In the genomic region with DNA sequence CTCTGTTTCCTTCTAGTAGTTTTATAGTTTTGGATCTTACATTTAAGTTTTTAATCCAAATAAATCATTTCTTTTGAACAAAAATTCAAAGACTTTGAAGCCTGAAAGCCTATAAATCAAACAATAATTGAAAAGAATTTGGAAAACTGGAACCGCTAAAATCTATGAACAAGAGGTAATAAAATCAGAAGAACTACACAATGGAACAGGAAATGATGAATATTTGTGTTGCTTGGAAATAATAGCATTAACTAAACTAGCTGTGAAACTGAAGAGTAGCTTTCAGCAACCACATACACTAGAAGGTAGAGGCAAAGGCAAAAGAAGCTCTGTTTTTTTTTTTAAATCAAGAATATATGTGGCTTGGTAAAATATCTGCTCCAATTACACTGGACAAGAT, we compare ENCODE assay signal across 25 cellular contexts.
"Had no signal": no experiment of that assay in that cellular context is flagged by ENCODE, and none has a peak within 500 bp of the region (broad histone marks: within the 10 kb centered on the region; RNA-seq: fewer than 3 reads in every experiment).

No MANE protein-coding gene starts in this region.

- H3K9me3 ChIP-seq: gastrocnemius medialis, mucosa of descending colon, neutrophil, right lobe of liver, thoracic aorta, tibial nerve, upper lobe of left lung had no signal

- H3K79me2 ChIP-seq: parathyroid adenoma had no signal

- H3K27ac ChIP-seq: gastrocnemius medialis, neutrophil, parathyroid adenoma, right lobe of liver, thoracic aorta, tibial nerve, upper lobe of left lung had no signal

- H3K27me3 ChIP-seq: gastrocnemius medialis, neutrophil, right lobe of liver, tibial nerve, upper lobe of left lung had no signal

- H3K27ac Mint-ChIP-seq: mesothelial cell of epicardium; natural killer cell treated with Interleukin-12 subunit alpha and Interleukin-12 subunit beta and Interleukin-15 and Interleukin-18, amount 100 ng/mL, for 72 hours; progenitor cell of endocrine pancreas; stimulated activated naive B cell treated with anti-CD40 and anti-IgM and Interleukin-4, amounts not matched to agents 10 μg/mL and 1 μg/mL and 100 μg/mL, for 72 hours; stimulated activated naive CD8-positive, alpha-beta T cell treated with anti-CD3 and anti-CD28 coated beads, Interleukin-15, Interleukin-2, amounts not matched to agents 100 ng/mL and 50 ng/mL, for 24 hours had no signal

- H2AFZ ChIP-seq: parathyroid adenoma had no signal

- DNase-seq: effector memory CD4-positive, alpha-beta T cell; foreskin fibroblast; gastrocnemius medialis; head of caudate nucleus; kidney; mesenchymal stem cell; mucosa of descending colon; naive B cell; right lobe of liver; small intestine; stimulated activated CD4-positive, alpha-beta T cell treated with anti-CD3 and anti-CD28 coated beads, Interleukin-15, amount 100 ng/mL, for 24 hours; stimulated activated CD4-positive, alpha-beta T cell treated with anti-CD3 and anti-CD28 coated beads, Interleukin-2, amount 100 ng/mL, for 48 hours; stimulated activated naive B cell treated with anti-CD40 and anti-IgM and Interleukin-4, amounts not matched to agents 10 μg/mL and 1 μg/mL and 100 μg/mL, for 72 hours; upper lobe of left lung had no signal

- H3K4me3 ChIP-seq: gastrocnemius medialis, lung, mucosa of descending colon, right lobe of liver, thoracic aorta, tibial nerve, upper lobe of left lung had no signal

- ATAC-seq: gastrocnemius medialis; left lobe of liver; mucosa of descending colon; natural killer cell treated with Interleukin-12 subunit alpha and Interleukin-12 subunit beta and Interleukin-15 and Interleukin-18, amount 100 ng/mL, for 72 hours; right lobe of liver; stimulated activated naive B cell treated with anti-CD40 and anti-IgM and Interleukin-4, amounts not matched to agents 10 μg/mL and 1 μg/mL and 100 μg/mL, for 72 hours had no signal

- H3K9me3 Mint-ChIP-seq: mesothelial cell of epicardium; natural killer cell treated with Interleukin-12 subunit alpha and Interleukin-12 subunit beta and Interleukin-15 and Interleukin-18, amount 100 ng/mL, for 72 hours; neural crest cell; stimulated activated naive B cell treated with anti-CD40 and anti-IgM and Interleukin-4, amounts not matched to agents 10 μg/mL and 1 μg/mL and 100 μg/mL, for 72 hours; stimulated activated naive CD8-positive, alpha-beta T cell treated with anti-CD3 and anti-CD28 coated beads, Interleukin-15, Interleukin-2, amounts not matched to agents 100 ng/mL and 50 ng/mL, for 24 hours had no signal

- H3K4me1 ChIP-seq: gastrocnemius medialis, parathyroid adenoma, right lobe of liver, tibial nerve had no signal

- H3K36me3 Mint-ChIP-seq: mesothelial cell of epicardium; naive B cell; natural killer cell treated with Interleukin-12 subunit alpha and Interleukin-12 subunit beta and Interleukin-15 and Interleukin-18, amount 100 ng/mL, for 72 hours; stimulated activated naive B cell treated with anti-CD40 and anti-IgM and Interleukin-4, amounts not matched to agents 10 μg/mL and 1 μg/mL and 100 μg/mL, for 72 hours had no signal

- H3K36me3 ChIP-seq: gastrocnemius medialis, neutrophil, right lobe of liver, thoracic aorta, tibial nerve, upper lobe of left lung had no signal

- H3K9ac ChIP-seq: parathyroid adenoma had no signal
